ENCODE assay signal across 1 cellular context in the genomic region with DNA sequence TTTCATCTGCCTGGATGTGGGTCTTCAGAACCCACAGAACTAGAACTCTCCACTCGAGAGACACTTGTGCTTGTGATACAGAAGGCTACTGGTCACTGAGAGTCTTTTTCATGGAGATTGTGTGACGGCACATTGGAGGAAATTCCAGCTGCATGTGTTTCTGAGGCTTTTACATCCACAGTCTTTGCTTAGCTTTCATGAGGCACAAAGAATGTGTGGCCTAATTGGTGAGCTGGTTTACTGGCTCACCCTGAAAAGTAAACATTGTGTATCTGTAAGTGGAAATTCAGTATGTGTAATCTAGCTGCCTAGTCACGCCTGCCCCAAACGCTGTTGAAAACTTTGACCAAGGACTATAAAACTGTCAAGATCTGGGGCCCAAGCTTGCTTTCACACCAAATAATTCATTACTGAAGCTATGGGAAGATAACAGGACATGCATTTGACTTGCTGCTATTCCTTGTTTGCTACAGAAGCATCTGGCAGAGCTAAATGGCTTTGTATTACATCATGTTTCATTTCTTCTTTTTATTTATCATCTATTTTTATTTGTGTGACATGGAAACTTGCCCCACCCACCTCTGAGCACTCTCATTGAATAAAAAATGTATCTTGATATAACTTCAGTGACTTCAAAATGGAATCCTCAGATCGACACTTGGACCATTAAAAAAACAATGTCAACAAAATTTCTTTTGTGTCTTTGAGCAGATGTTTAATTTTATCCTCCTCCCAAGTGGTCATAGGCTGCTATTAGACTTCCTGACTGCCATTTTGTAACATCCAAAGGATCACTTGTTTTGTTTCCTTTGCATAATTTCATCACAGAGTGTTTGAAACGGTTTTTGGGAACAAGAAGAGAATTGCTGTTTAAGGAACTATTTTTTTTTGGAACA.
TF ChIP-seq lines count a peak whose summit lies in the region.

No MANE protein-coding gene starts in this region.

TF ChIP-seq in HEK293, 187 proteins besides CTCF, POLR2A, EP300 and RAD21 (continued from another document and continues in another):
- TF ChIP-seq, protein P1, sequence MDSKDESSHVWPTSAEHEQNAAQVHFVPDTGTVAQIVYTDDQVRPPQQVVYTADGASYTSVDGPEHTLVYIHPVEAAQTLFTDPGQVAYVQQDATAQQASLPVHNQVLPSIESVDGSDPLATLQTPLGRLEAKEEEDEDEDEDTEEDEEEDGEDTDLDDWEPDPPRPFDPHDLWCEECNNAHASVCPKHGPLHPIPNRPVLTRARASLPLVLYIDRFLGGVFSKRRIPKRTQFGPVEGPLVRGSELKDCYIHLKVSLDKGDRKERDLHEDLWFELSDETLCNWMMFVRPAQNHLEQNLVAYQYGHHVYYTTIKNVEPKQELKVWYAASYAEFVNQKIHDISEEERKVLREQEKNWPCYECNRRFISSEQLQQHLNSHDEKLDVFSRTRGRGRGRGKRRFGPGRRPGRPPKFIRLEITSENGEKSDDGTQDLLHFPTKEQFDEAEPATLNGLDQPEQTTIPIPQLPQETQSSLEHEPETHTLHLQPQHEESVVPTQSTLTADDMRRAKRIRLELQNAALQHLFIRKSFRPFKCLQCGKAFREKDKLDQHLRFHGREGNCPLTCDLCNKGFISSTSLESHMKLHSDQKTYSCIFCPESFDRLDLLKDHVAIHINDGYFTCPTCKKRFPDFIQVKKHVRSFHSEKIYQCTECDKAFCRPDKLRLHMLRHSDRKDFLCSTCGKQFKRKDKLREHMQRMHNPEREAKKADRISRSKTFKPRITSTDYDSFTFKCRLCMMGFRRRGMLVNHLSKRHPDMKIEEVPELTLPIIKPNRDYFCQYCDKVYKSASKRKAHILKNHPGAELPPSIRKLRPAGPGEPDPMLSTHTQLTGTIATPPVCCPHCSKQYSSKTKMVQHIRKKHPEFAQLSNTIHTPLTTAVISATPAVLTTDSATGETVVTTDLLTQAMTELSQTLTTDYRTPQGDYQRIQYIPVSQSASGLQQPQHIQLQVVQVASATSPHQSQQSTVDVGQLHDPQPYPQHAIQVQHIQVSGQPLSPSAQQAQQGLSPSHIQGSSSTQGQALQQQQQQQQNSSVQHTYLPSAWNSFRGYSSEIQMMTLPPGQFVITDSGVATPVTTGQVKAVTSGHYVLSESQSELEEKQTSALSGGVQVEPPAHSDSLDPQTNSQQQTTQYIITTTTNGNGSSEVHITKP (tag by site-specific recombination; IDR thresholded peaks at IDR 0.05): peak; percentile 35; the same call in 1 of the 2 replicates
- TF ChIP-seq BCL11B (tag by site-specific recombination; IDR thresholded peaks at IDR 0.05; ENCODE audit: low read depth): no peak
- TF ChIP-seq ZNF549 (tag by site-specific recombination; IDR thresholded peaks at IDR 0.05): no peak
- peak; percentile 100 for TF ChIP-seq ZNF843 (tag by site-specific recombination; IDR thresholded peaks at IDR 0.05)
- no peak for TF ChIP-seq ZNF514 (tag by site-specific recombination; IDR thresholded peaks at IDR 0.05)
- TF ChIP-seq ZNF610 (tag by site-specific recombination; IDR thresholded peaks at IDR 0.05; ENCODE audit: borderline replicate concordance): 0 out of 2 replicates have a peak, but pooled peaks have one; percentile 67
- peak; percentile 83 for TF ChIP-seq ZNF184 (tag by site-specific recombination; IDR thresholded peaks at IDR 0.05)
- TF ChIP-seq ZFP3 (tag by site-specific recombination; IDR thresholded peaks at IDR 0.05; ENCODE audit: low read depth): no peak
- TF ChIP-seq, protein P2, sequence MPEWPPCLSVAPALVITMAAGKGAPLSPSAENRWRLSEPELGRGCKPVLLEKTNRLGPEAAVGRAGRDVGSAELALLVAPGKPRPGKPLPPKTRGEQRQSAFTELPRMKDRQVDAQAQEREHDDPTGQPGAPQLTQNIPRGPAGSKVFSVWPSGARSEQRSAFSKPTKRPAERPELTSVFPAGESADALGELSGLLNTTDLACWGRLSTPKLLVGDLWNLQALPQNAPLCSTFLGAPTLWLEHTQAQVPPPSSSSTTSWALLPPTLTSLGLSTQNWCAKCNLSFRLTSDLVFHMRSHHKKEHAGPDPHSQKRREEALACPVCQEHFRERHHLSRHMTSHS (tag by site-specific recombination; IDR thresholded peaks at IDR 0.05): peak; percentile 97
- TF ChIP-seq, protein P3, sequence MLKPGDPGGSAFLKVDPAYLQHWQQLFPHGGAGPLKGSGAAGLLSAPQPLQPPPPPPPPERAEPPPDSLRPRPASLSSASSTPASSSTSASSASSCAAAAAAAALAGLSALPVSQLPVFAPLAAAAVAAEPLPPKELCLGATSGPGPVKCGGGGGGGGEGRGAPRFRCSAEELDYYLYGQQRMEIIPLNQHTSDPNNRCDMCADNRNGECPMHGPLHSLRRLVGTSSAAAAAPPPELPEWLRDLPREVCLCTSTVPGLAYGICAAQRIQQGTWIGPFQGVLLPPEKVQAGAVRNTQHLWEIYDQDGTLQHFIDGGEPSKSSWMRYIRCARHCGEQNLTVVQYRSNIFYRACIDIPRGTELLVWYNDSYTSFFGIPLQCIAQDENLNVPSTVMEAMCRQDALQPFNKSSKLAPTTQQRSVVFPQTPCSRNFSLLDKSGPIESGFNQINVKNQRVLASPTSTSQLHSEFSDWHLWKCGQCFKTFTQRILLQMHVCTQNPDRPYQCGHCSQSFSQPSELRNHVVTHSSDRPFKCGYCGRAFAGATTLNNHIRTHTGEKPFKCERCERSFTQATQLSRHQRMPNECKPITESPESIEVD (tag by site-specific recombination; IDR thresholded peaks at IDR 0.05): peak; percentile 100
- no peak for TF ChIP-seq YY1 (tag by site-specific recombination; IDR thresholded peaks at IDR 0.05)
- TF ChIP-seq GLI4 (tag by site-specific recombination; IDR thresholded peaks at IDR 0.05): no peak
- TF ChIP-seq IKZF3 (tag by site-specific recombination; IDR thresholded peaks at IDR 0.05): peak; percentile 98
- peak; percentile 76 for TF ChIP-seq PATZ1 (tag by site-specific recombination; IDR thresholded peaks at IDR 0.05)
- peak; percentile 62 for TF ChIP-seq ZNF600 (tag by site-specific recombination; IDR thresholded peaks at IDR 0.05)
- peak; percentile 63 for TF ChIP-seq GLIS1 (tag by site-specific recombination; IDR thresholded peaks at IDR 0.05)
- TF ChIP-seq ZNF555 (tag by site-specific recombination; conservative IDR thresholded peaks at IDR 0.05): no peak
- no peak for TF ChIP-seq ZNF211 (tag by site-specific recombination; IDR thresholded peaks at IDR 0.05; ENCODE audit: low read depth)
- no peak for TF ChIP-seq EGR2 (tag by site-specific recombination; IDR thresholded peaks at IDR 0.05; ENCODE audit: low read depth)
- TF ChIP-seq ZNF623 (tag by site-specific recombination; IDR thresholded peaks at IDR 0.05): 0 out of 2 replicates have a peak, but pooled peaks have one; percentile 23
- no peak for TF ChIP-seq ZNF132 (tag by site-specific recombination; IDR thresholded peaks at IDR 0.05; ENCODE audit: borderline replicate concordance)
- no peak for TF ChIP-seq ZNF548 (tag by site-specific recombination; IDR thresholded peaks at IDR 0.05)
- TF ChIP-seq, protein P4, sequence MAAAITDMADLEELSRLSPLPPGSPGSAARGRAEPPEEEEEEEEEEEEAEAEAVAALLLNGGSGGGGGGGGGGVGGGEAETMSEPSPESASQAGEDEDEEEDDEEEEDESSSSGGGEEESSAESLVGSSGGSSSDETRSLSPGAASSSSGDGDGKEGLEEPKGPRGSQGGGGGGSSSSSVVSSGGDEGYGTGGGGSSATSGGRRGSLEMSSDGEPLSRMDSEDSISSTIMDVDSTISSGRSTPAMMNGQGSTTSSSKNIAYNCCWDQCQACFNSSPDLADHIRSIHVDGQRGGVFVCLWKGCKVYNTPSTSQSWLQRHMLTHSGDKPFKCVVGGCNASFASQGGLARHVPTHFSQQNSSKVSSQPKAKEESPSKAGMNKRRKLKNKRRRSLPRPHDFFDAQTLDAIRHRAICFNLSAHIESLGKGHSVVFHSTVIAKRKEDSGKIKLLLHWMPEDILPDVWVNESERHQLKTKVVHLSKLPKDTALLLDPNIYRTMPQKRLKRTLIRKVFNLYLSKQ (tag by site-specific recombination; IDR thresholded peaks at IDR 0.05; ENCODE audit: borderline replicate concordance): no peak
- no peak for TF ChIP-seq ZNF311 (tag by site-specific recombination; IDR thresholded peaks at IDR 0.05; ENCODE audit: borderline replicate concordance)
- no peak for TF ChIP-seq ZNF473 (tag by site-specific recombination; IDR thresholded peaks at IDR 0.05)
- no peak for TF ChIP-seq ZNF654 (tag by site-specific recombination; IDR thresholded peaks at IDR 0.05; ENCODE audit: low read depth)
- TF ChIP-seq RBAK (tag by site-specific recombination; IDR thresholded peaks at IDR 0.05): no peak
- TF ChIP-seq ZNF785 (tag by site-specific recombination; IDR thresholded peaks at IDR 0.05): no peak
- TF ChIP-seq ZNF223 (tag by site-specific recombination; IDR thresholded peaks at IDR 0.05): 0 out of 2 replicates have a peak, but pooled peaks have one; percentile 13
- no peak for TF ChIP-seq ZNF747 (tag by site-specific recombination; IDR thresholded peaks at IDR 0.05)
- no peak for TF ChIP-seq ZNF544 (tag by site-specific recombination; IDR thresholded peaks at IDR 0.05)
- TF ChIP-seq, protein P5, sequence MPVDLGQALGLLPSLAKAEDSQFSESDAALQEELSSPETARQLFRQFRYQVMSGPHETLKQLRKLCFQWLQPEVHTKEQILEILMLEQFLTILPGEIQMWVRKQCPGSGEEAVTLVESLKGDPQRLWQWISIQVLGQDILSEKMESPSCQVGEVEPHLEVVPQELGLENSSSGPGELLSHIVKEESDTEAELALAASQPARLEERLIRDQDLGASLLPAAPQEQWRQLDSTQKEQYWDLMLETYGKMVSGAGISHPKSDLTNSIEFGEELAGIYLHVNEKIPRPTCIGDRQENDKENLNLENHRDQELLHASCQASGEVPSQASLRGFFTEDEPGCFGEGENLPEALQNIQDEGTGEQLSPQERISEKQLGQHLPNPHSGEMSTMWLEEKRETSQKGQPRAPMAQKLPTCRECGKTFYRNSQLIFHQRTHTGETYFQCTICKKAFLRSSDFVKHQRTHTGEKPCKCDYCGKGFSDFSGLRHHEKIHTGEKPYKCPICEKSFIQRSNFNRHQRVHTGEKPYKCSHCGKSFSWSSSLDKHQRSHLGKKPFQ (tag by site-specific recombination; IDR thresholded peaks at IDR 0.05): peak; percentile 95
- TF ChIP-seq KLF16 (tag by site-specific recombination; IDR thresholded peaks at IDR 0.05): peak; percentile 94
- no peak for TF ChIP-seq ZNF433 (tag by site-specific recombination; IDR thresholded peaks at IDR 0.05; ENCODE audit: low read depth)
- TF ChIP-seq ZNF777 (tag by site-specific recombination; IDR thresholded peaks at IDR 0.05; ENCODE audit: borderline replicate concordance): no peak
- peak; percentile 81; the same call in 1 of the 2 replicates for TF ChIP-seq MZF1 (tag by site-specific recombination; IDR thresholded peaks at IDR 0.05; ENCODE audit: borderline replicate concordance)
- no peak for TF ChIP-seq ZNF830 (tag by site-specific recombination; IDR thresholded peaks at IDR 0.05; ENCODE audit: low read depth)
- no peak for TF ChIP-seq ZNF585B (tag by site-specific recombination; IDR thresholded peaks at IDR 0.05)
- TF ChIP-seq, protein P6, sequence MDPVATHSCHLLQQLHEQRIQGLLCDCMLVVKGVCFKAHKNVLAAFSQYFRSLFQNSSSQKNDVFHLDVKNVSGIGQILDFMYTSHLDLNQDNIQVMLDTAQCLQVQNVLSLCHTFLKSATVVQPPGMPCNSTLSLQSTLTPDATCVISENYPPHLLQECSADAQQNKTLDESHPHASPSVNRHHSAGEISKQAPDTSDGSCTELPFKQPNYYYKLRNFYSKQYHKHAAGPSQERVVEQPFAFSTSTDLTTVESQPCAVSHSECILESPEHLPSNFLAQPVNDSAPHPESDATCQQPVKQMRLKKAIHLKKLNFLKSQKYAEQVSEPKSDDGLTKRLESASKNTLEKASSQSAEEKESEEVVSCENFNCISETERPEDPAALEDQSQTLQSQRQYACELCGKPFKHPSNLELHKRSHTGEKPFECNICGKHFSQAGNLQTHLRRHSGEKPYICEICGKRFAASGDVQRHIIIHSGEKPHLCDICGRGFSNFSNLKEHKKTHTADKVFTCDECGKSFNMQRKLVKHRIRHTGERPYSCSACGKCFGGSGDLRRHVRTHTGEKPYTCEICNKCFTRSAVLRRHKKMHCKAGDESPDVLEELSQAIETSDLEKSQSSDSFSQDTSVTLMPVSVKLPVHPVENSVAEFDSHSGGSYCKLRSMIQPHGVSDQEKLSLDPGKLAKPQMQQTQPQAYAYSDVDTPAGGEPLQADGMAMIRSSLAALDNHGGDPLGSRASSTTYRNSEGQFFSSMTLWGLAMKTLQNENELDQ (tag by site-specific recombination; IDR thresholded peaks at IDR 0.05; ENCODE audit: low read depth): no peak
- no peak for TF ChIP-seq MEIS1 (CRISPR knock-in tag; IDR thresholded peaks at IDR 0.05; ENCODE audit: borderline replicate concordance)
- no peak for TF ChIP-seq ZNF169 (tag by site-specific recombination; IDR thresholded peaks at IDR 0.05)
- peak; percentile 27; the same call in 1 of the 2 replicates for TF ChIP-seq SP2 (tag by site-specific recombination; IDR thresholded peaks at IDR 0.05)
- TF ChIP-seq ZNF792 (tag by site-specific recombination; IDR thresholded peaks at IDR 0.05): peak; percentile 65; the same call in 1 of the 2 replicates
- peak; percentile 82 for TF ChIP-seq KLF8 (tag by site-specific recombination; IDR thresholded peaks at IDR 0.05)
- no peak for TF ChIP-seq ZNF426 (tag by site-specific recombination; IDR thresholded peaks at IDR 0.05)
- TF ChIP-seq KLF10 (tag by site-specific recombination; IDR thresholded peaks at IDR 0.05): peak; percentile 88
- no peak for TF ChIP-seq PBX3 (CRISPR knock-in tag; IDR thresholded peaks at IDR 0.05)
- peak; percentile 70; the same call in 1 of the 2 replicates for TF ChIP-seq ZBTB1 (tag by site-specific recombination; IDR thresholded peaks at IDR 0.05)
- TF ChIP-seq ZNF324 (tag by site-specific recombination; IDR thresholded peaks at IDR 0.05): peak; percentile 96
- TF ChIP-seq ZSCAN16 (tag by site-specific recombination; IDR thresholded peaks at IDR 0.05): no peak
- TF ChIP-seq ZNF423 (tag by site-specific recombination; IDR thresholded peaks at IDR 0.05): no peak
